1 cellular context compared by ENCODE assay signal in the genomic region with DNA sequence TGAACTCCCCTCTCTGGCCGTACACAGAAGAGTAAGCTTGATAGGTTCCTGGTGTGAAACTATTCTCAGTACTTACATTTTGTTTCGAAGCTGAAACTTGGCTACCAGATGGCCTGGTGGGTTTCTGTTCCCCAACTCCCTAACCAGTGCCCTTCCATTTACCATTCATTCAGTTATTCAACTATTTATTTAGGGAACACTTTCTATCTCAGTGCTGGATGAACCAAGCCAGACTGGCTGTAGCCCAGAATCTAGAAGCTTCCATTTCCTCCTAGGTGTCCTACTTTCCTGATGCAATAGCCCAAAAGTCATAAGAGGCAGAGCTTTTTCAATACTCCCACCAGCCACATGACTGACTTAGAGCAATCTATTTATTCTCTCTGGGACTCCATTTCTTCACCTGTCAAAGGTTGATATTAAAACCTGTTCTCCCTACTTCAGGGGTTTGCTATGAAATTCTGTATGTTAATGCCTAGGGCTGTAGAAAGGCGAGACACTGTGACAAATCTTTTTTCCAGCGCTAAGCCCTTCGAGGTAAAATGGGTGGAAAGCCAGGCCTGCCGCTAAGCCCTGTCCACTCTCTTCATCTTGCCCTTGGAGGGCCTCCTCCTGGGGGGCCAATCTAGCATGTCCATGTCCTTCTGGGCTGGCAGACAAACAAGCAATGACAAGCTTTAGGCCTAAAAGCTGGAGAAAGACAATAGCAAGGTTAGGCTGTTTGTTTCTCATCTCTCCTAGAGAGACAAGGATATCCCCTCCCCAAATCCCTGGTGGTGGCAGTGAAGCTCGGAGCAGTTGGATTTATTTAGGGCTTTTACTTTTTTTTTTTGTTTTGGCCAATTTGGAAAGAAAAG.
TF ChIP-seq lines count a peak whose summit lies in the region.

No MANE protein-coding gene starts in this region.

TF ChIP-seq in GM23338, 12 proteins besides CTCF, POLR2A, EP300 and RAD21 (continued from another document):
- no peak for TF ChIP-seq ZNF462 (CRISPR knock-in tag; IDR thresholded peaks at IDR 0.05)
- TF ChIP-seq CREB1 (CRISPR knock-in tag; IDR thresholded peaks at IDR 0.05; ENCODE audit: low read depth), result no peak
- TF ChIP-seq STAT1 (IDR thresholded peaks at IDR 0.05; ENCODE audit: unreplicated experiment), result no peak
- no peak for TF ChIP-seq REST (IDR thresholded peaks at IDR 0.05; ENCODE audit: unreplicated experiment)
- TF ChIP-seq JUNB (IDR thresholded peaks at IDR 0.05; ENCODE audit: unreplicated experiment), result no peak
- TF ChIP-seq ZNF331 (CRISPR knock-in tag; IDR thresholded peaks at IDR 0.05; ENCODE audit: low read depth), result no peak
- TF ChIP-seq ETS1 (IDR thresholded peaks at IDR 0.05), result no peak
- no peak for TF ChIP-seq EZH2phosphoT487 (IDR thresholded peaks at IDR 0.05; ENCODE audit: unreplicated experiment)
